In genomic region chr17:45855691-45856315, GRCh38 we compare ENCODE assay signal across 31 cellular contexts. TPM values are rescaled to one million over a fixed set of nuclear protein-coding genes. Genes with fewer than 3 reads are reported as not detected.
"Had no signal": no experiment of that assay in that cellular context is flagged by ENCODE, and none has a peak within 500 bp of the region (broad histone marks: within the 10 kb centered on the region; RNA-seq: fewer than 3 reads in every experiment).

No MANE protein-coding gene starts in this region.

- H3K4me1 ChIP-seq: heart right ventricle, pancreas had no signal

- H3K36me3 ChIP-seq: cardiac muscle cell, heart right ventricle, pancreas, spleen, tibial nerve, WERI-Rb-1 had no signal

- H3K9me3 Mint-ChIP-seq: effector memory CD8-positive, alpha-beta T cell; mesothelial cell of epicardium had no signal

- DNase-seq: activated CD4-positive, alpha-beta T cell treated with anti-CD3 and anti-CD28 coated beads for 48 hours; activated CD4-positive, alpha-beta T cell treated with anti-CD3 and anti-CD28 coated beads, Interleukin-2, amount 50 U/mL, for 48 hours; activated CD8-positive, alpha-beta memory T cell treated with anti-CD3 and anti-CD28 coated beads for 24 hours; activated effector memory CD4-positive, alpha-beta T cell treated with Interleukin-2 at 50 U/mL for 16 hours; activated naive CD4-positive, alpha-beta T cell treated with Interleukin-2 at 50 U/mL for 16 hours; anterior cingulate cortex; cerebellar nuclear complex; effector memory CD8-positive, alpha-beta T cell; erythroblast; heart right ventricle; naive B cell; pancreas; right cardiac atrium; spleen; stimulated activated naive CD4-positive, alpha-beta T cell treated with Interleukin-2 at 50 U/mL for 16 hours; WERI-Rb-1 had no signal

- H3K27me3 ChIP-seq: cardiac muscle cell, pancreas had no signal

- H3K4me1 Mint-ChIP-seq: mesothelial cell of epicardium had no signal

- H3K4me3 ChIP-seq: cardiac muscle cell, coronary artery, heart right ventricle, pancreas, spleen, tibial nerve had no signal

- H3K4me3 Mint-ChIP-seq: activated naive CD8-positive, alpha-beta T cell; effector memory CD8-positive, alpha-beta T cell; mesothelial cell of epicardium; naive B cell had no signal

- H3K27ac Mint-ChIP-seq: activated naive CD8-positive, alpha-beta T cell; effector memory CD8-positive, alpha-beta T cell; mesothelial cell of epicardium had no signal

- H3K27ac ChIP-seq: cardiac muscle cell, coronary artery, heart right ventricle, pancreas, spleen, tibial nerve, WERI-Rb-1 had no signal

- ATAC-seq: activated CD4-positive, CD25-positive, alpha-beta regulatory T cell treated with anti-CD3 and anti-CD28 coated beads, Interleukin-2, amount 50 U/mL, for 24 hours; effector memory CD8-positive, alpha-beta T cell; heart right ventricle; pancreas; right cardiac atrium had no signal

- H3K9me3 ChIP-seq: heart right ventricle, pancreas, spleen, tibial nerve had no signal

- H3K36me3 Mint-ChIP-seq: activated naive CD8-positive, alpha-beta T cell; mesothelial cell of epicardium had no signal

RNA-seq across cellular contexts. Expression of gene SPPL2C, which starts 11.1 kb away (rescaled TPM):
- total RNA-seq: fibroblast of lung, fibroblast of villous mesenchyme, glomerular endothelial cell, heart right ventricle, kidney epithelial cell, lower leg skin, mesothelial cell of epicardium, pancreas, pulmonary artery endothelial cell, right cardiac atrium, spleen, tibial nerve, ureter had no signal
- polyA plus RNA-seq: adipose tissue, cardiac muscle cell, fibroblast of lung, heart right ventricle, neural cell, pancreas, right cardiac atrium, spleen had no signal

RNA-seq across cellular contexts. Expression of gene MAPT, which starts 38.6 kb away (rescaled TPM):
- total RNA-seq: fibroblast of villous mesenchyme had no signal
